In the genomic region with DNA sequence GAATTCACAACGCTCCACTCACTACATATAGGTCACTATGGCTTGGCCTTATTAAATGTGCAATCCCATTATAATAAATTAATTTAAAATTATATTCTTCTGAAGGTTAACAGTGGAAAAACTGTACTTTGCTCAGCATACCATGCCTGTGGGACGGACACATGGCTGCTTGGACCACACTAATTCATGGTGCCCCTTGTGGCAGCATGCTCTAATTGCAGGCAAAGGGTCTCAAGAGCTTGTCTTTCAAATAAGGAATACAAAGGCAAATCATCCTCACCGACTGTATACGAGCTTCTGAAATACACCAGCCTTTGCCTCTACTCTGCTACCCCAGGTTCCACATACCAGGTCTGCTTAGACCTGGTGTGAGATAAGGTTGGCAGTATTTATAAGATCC, we compare ENCODE assay signal across 14 cellular contexts. TPM values are rescaled to one million over a fixed set of nuclear protein-coding genes. Genes with fewer than 3 reads are reported as not detected.
DNase-seq lines count a peak whose midpoint lies in the region; TF ChIP-seq lines count a peak whose summit lies in the region.
"Had no signal": no experiment of that assay in that cellular context is flagged by ENCODE, and none has a peak within 500 bp of the region (broad histone marks: within the 10 kb centered on the region; RNA-seq: fewer than 3 reads in every experiment).

No MANE protein-coding gene starts in this region.

- no peaks in the 10 kb centered on the region for H4K20me1 ChIP-seq in OCI-LY7 (ENCODE audit: insufficient read depth, low read length)

- BruUV-seq in OCI-LY7 (replicated peaks; lab: Mats Ljungman, UMichigan), result no TSS peak

- TF ChIP-seq POLR2A in esophagus muscularis mucosa (IDR thresholded peaks at IDR 0.05; ENCODE audit: low read depth), result no peak

- H3K27ac ChIP-seq in OCI-LY7 (ENCODE audit: low read depth, low read length, poor library complexity, severe bottlenecking) (no peak overlapping the region), esophagus muscularis mucosa (replicated peaks in 1 of 4) (no peak overlapping the region), substantia nigra (ENCODE audit: low read depth, low read length, poor library complexity, severe bottlenecking) (no peak overlapping the region)
- H3K27ac ChIP-seq: prostate gland, upper lobe of left lung had no signal

- intact Hi-C loops in OCI-LY7 (cut with micrococcal nuclease; ENCODE audit: unreplicated experiment) (no loop called here), esophagus muscularis mucosa (cut with DNase I) (no loop called here)

- H3K27me3 ChIP-seq in esophagus muscularis mucosa, result peaks cover 0 to 27% (median 1%) of the 10 kb centered on the region in 4 donors
- H3K27me3 ChIP-seq: upper lobe of left lung had no signal

- peak; percentile 9 for TF ChIP-seq CTCF in AG09309 (IDR thresholded peaks at IDR 0.05; ENCODE audit: control insufficient read depth, insufficient read depth, low read depth, low read length, missing control alignments)
- peak; percentile 62 for TF ChIP-seq CTCF in GM12873 (IDR thresholded peaks at IDR 0.05; ENCODE audit: insufficient read depth, low read depth, low read length, missing control alignments)
- TF ChIP-seq CTCF in OCI-LY7 (conservative IDR thresholded peaks at IDR 0.05; ENCODE audit: low read length), result peak; percentile 76
- TF ChIP-seq CTCF in fibroblast of pulmonary artery (IDR thresholded peaks at IDR 0.05; ENCODE audit: low read length, missing control alignments), result peak; percentile 19
- no peak for TF ChIP-seq CTCF in esophagus muscularis mucosa (IDR thresholded peaks at IDR 0.05)

- POLR2A ChIA-PET in OCI-LY7 (lab: Charles Lee), result no interaction called here

- H3K4me2 ChIP-seq in OCI-LY7 (ENCODE audit: low read length), result no peak overlapping the region

- no peaks in the 10 kb centered on the region for H3K79me2 ChIP-seq in OCI-LY7 (ENCODE audit: insufficient read depth, low read depth, low read length)

- H3K9me3 ChIP-seq in OCI-LY7 (ENCODE audit: low read length), result peaks cover 7% of the 10 kb centered on the region; the same call in 1 of the 2 replicates
- H3K9me3 ChIP-seq in esophagus muscularis mucosa, result no peaks in the 10 kb centered on the region
- H3K9me3 ChIP-seq: prostate gland had no signal

- H2AFZ ChIP-seq in OCI-LY7 (ENCODE audit: low read length), result no peak overlapping the region

- H3K9me2 ChIP-seq in OCI-LY7 (ENCODE audit: insufficient read depth, low read length), result no peaks in the 10 kb centered on the region

- no peak for TF ChIP-seq EP300 in esophagus muscularis mucosa (IDR thresholded peaks at IDR 0.05)

- 84% methylated on average over 4 of the region's 4 CpGs for WGBS in esophagus muscularis mucosa

- H3K4me3 ChIP-seq in AG09309 (ENCODE audit: control insufficient read depth, low read depth, low read length), result no peak overlapping the region
- H3K4me3 ChIP-seq in OCI-LY7 (ENCODE audit: low read depth, low read length, poor library complexity, severe bottlenecking), result no peak overlapping the region
- no peak overlapping the region for H3K4me3 ChIP-seq in fibroblast of pulmonary artery (replicated peaks; ENCODE audit: low read depth, low read length)
- no peak overlapping the region for H3K4me3 ChIP-seq in esophagus muscularis mucosa
- H3K4me3 ChIP-seq: prostate gland, upper lobe of left lung had no signal

- DNase-seq in AG09309 (ENCODE audit: low read depth), result no peak
- peak; percentile 28 for DNase-seq in OCI-LY7 (ENCODE audit: low spot score)
- no peak for DNase-seq in fibroblast of pulmonary artery (ENCODE audit: low read depth)
- DNase-seq in esophagus muscularis mucosa (ENCODE audit: extremely low spot score), result no peak
- DNase-seq in occipital lobe (lab: John Stamatoyannopoulos, UW), result no peak
- no peak for DNase-seq in substantia nigra (lab: John Stamatoyannopoulos, UW)
- no peak for DNase-seq in stimulated activated CD4-positive, alpha-beta T cell treated with anti-CD3 and anti-CD28 coated beads, Interleukin-4, amount 100 ng/mL, for 4 hours
- DNase-seq: activated T-cell treated with anti-CD3 and anti-CD28 coated beads for 4 hours; CD4-positive, alpha-beta T cell; NCI-H1092; T-helper 2 cell; upper lobe of left lung had no signal

- CTCF ChIA-PET in OCI-LY7 (lab: Charles Lee; ENCODE audit: unreplicated experiment), result no interaction called here

- no peaks in the 10 kb centered on the region for H3K4me1 ChIP-seq in OCI-LY7 (ENCODE audit: insufficient read depth, low read length, poor library complexity, severe bottlenecking)
- H3K4me1 ChIP-seq in esophagus muscularis mucosa, result no peaks in the 10 kb centered on the region
- H3K4me1 ChIP-seq: prostate gland had no signal

- H3K36me3 ChIP-seq in OCI-LY7 (ENCODE audit: insufficient read depth, low read length), result no peaks in the 10 kb centered on the region
- no peaks in the 10 kb centered on the region for H3K36me3 ChIP-seq in esophagus muscularis mucosa
- H3K36me3 ChIP-seq: prostate gland, upper lobe of left lung had no signal

RNA-seq across cellular contexts. Expression of gene SMPD3, which starts 11.7 kb away (rescaled TPM):
- 0.16 and 0.21 TPM in 2 replicates for total RNA-seq in OCI-LY7 (2014; rRNA removed; shearing (Covaris generic))
- total RNA-seq in OCI-LY7 (2022) (0.51 and 0.61 TPM in 2 replicates), esophagus muscularis mucosa (under 1 TPM; 0.32 to 0.92 (median 0.54) TPM), occipital lobe (67.2 TPM)

Comparison
In these comparisons a context has a peak if more than half of its experiments do, and no peak if none do; other contexts are left out.
1. CTCF ChIP-seq: peak in AG09309 (single experiment), GM12873 (single experiment), OCI-LY7 (single experiment) and fibroblast of pulmonary artery (single experiment); none in esophagus muscularis mucosa (0 of 3).
2. RNA of gene SMPD3, which starts 11.7 kb away (total RNA-seq): 67.2 TPM in occipital lobe (single experiment); 0.32 to 0.92 TPM in esophagus muscularis mucosa and 0.16 to 0.61 TPM in OCI-LY7; every median in the first group is over 10 times any median in the second.